In genomic region chr17:13958773-13959172, GRCh38 we compare ENCODE assay signal across 27 cellular contexts.
"Had no signal": no experiment of that assay in that cellular context is flagged by ENCODE, and none has a peak within 500 bp of the region (broad histone marks: within the 10 kb centered on the region; RNA-seq: fewer than 3 reads in every experiment).

No MANE protein-coding gene starts in this region.

- DNase-seq: stimulated activated CD4-positive, alpha-beta T cell treated with anti-CD3 and anti-CD28 coated beads, Interleukin-2, amount 100 ng/mL, for 24 hours; stimulated activated CD4-positive, alpha-beta T cell treated with anti-CD3 and anti-CD28 coated beads, Interleukin-4, amount 100 ng/mL, for 1 hour; stimulated activated CD4-positive, alpha-beta T cell treated with anti-CD3 and anti-CD28 coated beads, Interleukin-4, amount 100 ng/mL, for 24 hours; stimulated activated CD4-positive, alpha-beta T cell treated with anti-CD3 and anti-CD28 coated beads, Interleukin-4, amount 100 ng/mL, for 4 hours; stimulated activated CD8-positive, alpha-beta memory T cell treated with anti-CD3 and anti-CD28 coated beads, Interleukin-4, amount 100 ng/mL, for 48 hours; stimulated activated naive B cell treated with anti-CD40 and anti-IgM and Interleukin-4, amounts not matched to agents 10 μg/mL and 1 μg/mL and 100 μg/mL, for 72 hours; stimulated activated naive CD4-positive, alpha-beta T cell; stimulated activated naive CD4-positive, alpha-beta T cell treated with Interleukin-2 at 50 U/mL for 16 hours; stimulated activated naive CD8-positive, alpha-beta T cell treated with anti-CD3 and anti-CD28 coated beads, Interleukin-15, amount 100 ng/mL, for 72 hours; stimulated activated naive CD8-positive, alpha-beta T cell treated with anti-CD3 and anti-CD28 coated beads, Interleukin-15, Interleukin-2, amounts not matched to agents 100 U/mL and 50 U/mL, for 24 hours; stomach; substantia nigra; testis; thyroid gland; tibial artery; transverse colon; trophoblast cell; upper lobe of left lung; upper lobe of right lung; uterus had no signal

- H3K9me3 Mint-ChIP-seq: stimulated activated effector memory CD8-positive, alpha-beta T cell treated with anti-CD3 and anti-CD28 coated beads, Interleukin-12 subunit alpha, Interleukin-12 subunit beta, amount 100 ng/mL, for 72 hours; stimulated activated naive CD8-positive, alpha-beta T cell treated with anti-CD3 and anti-CD28 coated beads, Interleukin-15, Interleukin-2, amounts not matched to agents 100 ng/mL and 50 ng/mL, for 24 hours had no signal

- H3K27me3 ChIP-seq: stomach, suprapubic skin, testis, thyroid gland, tibial artery, transverse colon, upper lobe of left lung, upper lobe of right lung, vagina had no signal

- H3K9me3 ChIP-seq: stomach, suprapubic skin, testis, thoracic aorta, thyroid gland, tibial artery, transverse colon, upper lobe of left lung, upper lobe of right lung, uterus, vagina had no signal

- H3K4me3 ChIP-seq: stomach, suprapubic skin, testis, thoracic aorta, thyroid gland, tibial artery, transverse colon, upper lobe of left lung, upper lobe of right lung, uterus, vagina had no signal

- H3K36me3 Mint-ChIP-seq: stimulated activated memory B cell treated with anti-CD40 and anti-IgM and Interleukin-4, amounts not matched to agents 10 μg/mL and 1 μg/mL and 100 μg/mL, for 72 hours; type B pancreatic cell had no signal

- ATAC-seq: stimulated activated effector memory CD8-positive, alpha-beta T cell treated with anti-CD3 and anti-CD28 coated beads, Interleukin-12 subunit alpha, Interleukin-12 subunit beta, amount 100 ng/mL, for 72 hours; stimulated activated memory B cell treated with anti-CD40 and anti-IgM and Interleukin-4, amounts not matched to agents 10 μg/mL and 1 μg/mL and 100 μg/mL, for 72 hours; stimulated activated naive B cell treated with anti-CD40 and anti-IgM and Interleukin-4, amounts not matched to agents 10 μg/mL and 1 μg/mL and 100 μg/mL, for 72 hours; stimulated activated naive CD8-positive, alpha-beta T cell treated with anti-CD3 and anti-CD28 coated beads, Interleukin-15, amount 100 ng/mL, for 72 hours; stimulated activated naive CD8-positive, alpha-beta T cell treated with anti-CD3 and anti-CD28 coated beads, Interleukin-15, Interleukin-2, amounts not matched to agents 100 U/mL and 50 U/mL, for 24 hours; upper lobe of right lung had no signal

- H3K4me3 Mint-ChIP-seq: stimulated activated effector memory CD8-positive, alpha-beta T cell treated with anti-CD3 and anti-CD28 coated beads, Interleukin-12 subunit alpha, Interleukin-12 subunit beta, amount 100 ng/mL, for 72 hours; stimulated activated memory B cell treated with anti-CD40 and anti-IgM and Interleukin-4, amounts not matched to agents 10 μg/mL and 1 μg/mL and 100 μg/mL, for 72 hours; stimulated activated naive B cell treated with anti-CD40 and anti-IgM and Interleukin-4, amounts not matched to agents 10 μg/mL and 1 μg/mL and 100 μg/mL, for 72 hours; stimulated activated naive CD8-positive, alpha-beta T cell treated with anti-CD3 and anti-CD28 coated beads, Interleukin-15, amount 100 ng/mL, for 72 hours; stimulated activated naive CD8-positive, alpha-beta T cell treated with anti-CD3 and anti-CD28 coated beads, Interleukin-15, Interleukin-2, amounts not matched to agents 100 ng/mL and 50 ng/mL, for 24 hours; type B pancreatic cell had no signal

- H3K27ac ChIP-seq: stomach, suprapubic skin, testis, thoracic aorta, thyroid gland, tibial artery, transverse colon, upper lobe of left lung, upper lobe of right lung, uterus, vagina had no signal

- H3K27ac Mint-ChIP-seq: stimulated activated effector memory CD8-positive, alpha-beta T cell treated with anti-CD3 and anti-CD28 coated beads, Interleukin-12 subunit alpha, Interleukin-12 subunit beta, amount 100 ng/mL, for 72 hours; stimulated activated memory B cell treated with anti-CD40 and anti-IgM and Interleukin-4, amounts not matched to agents 10 μg/mL and 1 μg/mL and 100 μg/mL, for 72 hours; stimulated activated naive B cell treated with anti-CD40 and anti-IgM and Interleukin-4, amounts not matched to agents 10 μg/mL and 1 μg/mL and 100 μg/mL, for 72 hours; stimulated activated naive CD8-positive, alpha-beta T cell treated with anti-CD3 and anti-CD28 coated beads, Interleukin-15, amount 100 ng/mL, for 72 hours; stimulated activated naive CD8-positive, alpha-beta T cell treated with anti-CD3 and anti-CD28 coated beads, Interleukin-15, Interleukin-2, amounts not matched to agents 100 ng/mL and 50 ng/mL, for 24 hours; type B pancreatic cell had no signal

- H3K4me1 ChIP-seq: stomach, suprapubic skin, testis, thyroid gland, tibial artery, transverse colon, upper lobe of left lung, upper lobe of right lung, uterus, vagina had no signal

- H3K36me3 ChIP-seq: stomach, suprapubic skin, thoracic aorta, thyroid gland, tibial artery, transverse colon, upper lobe of left lung, upper lobe of right lung, uterus, vagina had no signal

- H3K27me3 Mint-ChIP-seq: stimulated activated memory B cell treated with anti-CD40 and anti-IgM and Interleukin-4, amounts not matched to agents 10 μg/mL and 1 μg/mL and 100 μg/mL, for 72 hours; stimulated activated naive B cell treated with anti-CD40 and anti-IgM and Interleukin-4, amounts not matched to agents 10 μg/mL and 1 μg/mL and 100 μg/mL, for 72 hours; stimulated activated naive CD8-positive, alpha-beta T cell treated with anti-CD3 and anti-CD28 coated beads, Interleukin-15, amount 100 ng/mL, for 72 hours; stimulated activated naive CD8-positive, alpha-beta T cell treated with anti-CD3 and anti-CD28 coated beads, Interleukin-15, Interleukin-2, amounts not matched to agents 100 ng/mL and 50 ng/mL, for 24 hours; type B pancreatic cell had no signal
